ENCODE assay signal across 9 cellular contexts in the genomic region with DNA sequence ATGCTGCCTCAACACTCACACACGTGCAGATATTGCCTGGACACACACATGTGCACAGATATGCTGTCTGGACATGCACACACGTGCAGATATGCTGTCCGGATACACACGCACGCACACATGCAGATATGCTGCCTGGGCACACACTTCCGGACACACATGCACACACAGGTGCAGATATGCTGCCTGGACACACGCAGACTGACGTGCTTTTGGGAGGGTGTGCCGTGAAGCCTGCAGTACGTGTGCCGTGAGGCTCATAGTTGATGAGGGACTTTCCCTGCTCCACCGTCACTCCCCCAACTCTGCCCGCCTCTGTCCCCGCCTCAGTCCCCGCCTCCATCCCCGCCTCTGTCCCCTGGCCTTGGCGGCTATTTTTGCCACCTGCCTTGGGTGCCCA. TPM values are rescaled to one million over a fixed set of nuclear protein-coding genes. Genes with fewer than 3 reads are reported as not detected.
DNase-seq lines count a peak whose midpoint lies in the region; ATAC-seq, FAIRE-seq and TF ChIP-seq lines count a peak whose summit lies in the region.
"Had no signal": no experiment of that assay in that cellular context is flagged by ENCODE, and none has a peak within 500 bp of the region (broad histone marks: within the 10 kb centered on the region; RNA-seq: fewer than 3 reads in every experiment).

No MANE protein-coding gene starts in this region.

- POLR2A ChIA-PET in GM10248 (lab: Yijun Ruan, JAX): no interaction called here

- no peak overlapping the region for H3K27ac ChIP-seq in OCI-LY3 (ENCODE audit: low read length)

- H3K4me3 ChIP-seq in OCI-LY3 (ENCODE audit: low read length) (peak overlapping the region; percentile 73), bronchial epithelial cell (ENCODE audit: low read depth, low read length) (no peak overlapping the region)

- no peaks in the 10 kb centered on the region for H3K9me3 ChIP-seq in OCI-LY3 (ENCODE audit: insufficient read depth, low read length)

- TF ChIP-seq CTCF in GM10248 (IDR thresholded peaks at IDR 0.05; ENCODE audit: control extremely low read depth, extremely low read depth, low read depth, missing control alignments) (no peak), OCI-LY3 (IDR thresholded peaks at IDR 0.05; ENCODE audit: low read depth, low read length) (no peak), bronchial epithelial cell (IDR thresholded peaks at IDR 0.05; ENCODE audit: insufficient read depth, low read length, severe bottlenecking) (no peak)

- H3K4me1 ChIP-seq in OCI-LY3 (ENCODE audit: low read length): peaks cover 26% of the 10 kb centered on the region

- peak; percentile 99 for FAIRE-seq in bronchial epithelial cell (lab: Jason Lieb, UNC)

- H3K36me3 ChIP-seq in OCI-LY3 (replicated peaks; ENCODE audit: low read depth, low read length): no peaks in the 10 kb centered on the region
- H3K36me3 ChIP-seq in bronchial epithelial cell (ENCODE audit: control insufficient read depth, insufficient read depth, low read length): peaks cover 7% of the 10 kb centered on the region

- H3K4me2 ChIP-seq in OCI-LY3 (ENCODE audit: low read length): peak overlapping the region; percentile 94

- H3K79me2 ChIP-seq in OCI-LY3 (ENCODE audit: low read length): no peaks in the 10 kb centered on the region

- no peak overlapping the region for H2AFZ ChIP-seq in OCI-LY3 (ENCODE audit: low read depth, low read length)

- H4K20me1 ChIP-seq in OCI-LY3 (ENCODE audit: insufficient read depth, low read length): no peaks in the 10 kb centered on the region

- no peak overlapping the region; the same call in 1 of the 2 replicates for H3K9ac ChIP-seq in OCI-LY3 (ENCODE audit: low read length)

- CTCF ChIA-PET in GM10248 (lab: Yijun Ruan, JAX): no interaction called here

- ATAC-seq in GM21526 (IDR thresholded peaks at IDR 0.05; ENCODE audit: low FRiP score, unreplicated experiment): peak; percentile 53

- DNase-seq in GM10248 (ENCODE audit: extremely low spot score) (peak; percentile 90), bronchial epithelial cell (ENCODE audit: low read depth) (peak; percentile 65), NCI-H524 (lab: John Stamatoyannopoulos, UW) (no peak), hepatic stellate cell (ENCODE audit: low spot score) (no peak), HuH-7 (ENCODE audit: low spot score) (no peak)
- peak; percentile 41 for DNase-seq in stimulated activated CD4-positive, alpha-beta T cell treated with anti-CD3 and anti-CD28 coated beads, Interleukin-4, amount 100 ng/mL, for 24 hours

- H3K27me3 ChIP-seq in OCI-LY3 (ENCODE audit: low read depth, low read length) (no peaks in the 10 kb centered on the region), bronchial epithelial cell (ENCODE audit: control insufficient read depth, insufficient read depth, low read length) (peaks cover 3% of the 10 kb centered on the region)

RNA-seq across cellular contexts. Expression of gene FGFRL1, which starts 14.7 kb away (rescaled TPM):
- 14.2 and 14.7 TPM in 2 replicates for total RNA-seq in bronchial epithelial cell

RNA-seq across cellular contexts. Expression of gene SLC26A1, which starts 32.9 kb away (rescaled TPM):
- total RNA-seq in bronchial epithelial cell: under 0.01 and 0.13 TPM in 2 replicates
- total RNA-seq: skeletal muscle tissue had no signal

RNA-seq across cellular contexts. Expression of gene IDUA, which starts 39.3 kb away (rescaled TPM):
- 2.6 and 4.2 TPM in 2 replicates for total RNA-seq in bronchial epithelial cell

RNA-seq across cellular contexts. Expression of gene DGKQ, which starts 52.7 kb away (rescaled TPM):
- total RNA-seq in bronchial epithelial cell: 17.9 and 24.8 TPM in 2 replicates

Comparison
In these comparisons a context has a peak if more than half of its experiments do, and no peak if none do; other contexts are left out.
1. DNase-seq: peak in GM10248 (single experiment), bronchial epithelial cell (single experiment) and stimulated activated CD4-positive, alpha-beta T cell treated with anti-CD3 and anti-CD28 coated beads, Interleukin-4, amount 100 ng/mL, for 24 hours (single experiment); none in NCI-H524 (0 of 2), hepatic stellate cell (single experiment) and HuH-7 (single experiment).